13 cellular contexts compared by ENCODE assay signal in genomic region chr7:767580-767940, GRCh38. TPM values are rescaled to one million over a fixed set of nuclear protein-coding genes. Genes with fewer than 3 reads are reported as not detected.
DNase-seq lines count a peak whose midpoint lies in the region; TF ChIP-seq lines count a peak whose summit lies in the region.
"Had no signal": no experiment of that assay in that cellular context is flagged by ENCODE, and none has a peak within 500 bp of the region (broad histone marks: within the 10 kb centered on the region; RNA-seq: fewer than 3 reads in every experiment).

No MANE protein-coding gene starts in this region.

- no peak overlapping the region for H3K4me3 Mint-ChIP-seq in activated naive CD8-positive, alpha-beta T cell treated with anti-CD3 and anti-CD28 coated beads for 36 hours
- H3K4me3 Mint-ChIP-seq: dendritic cell treated with granulocyte-macrophage colony-stimulating factor and Interleukin-4, amounts not matched to agents 40 ng/mL and 50 ng/mL, for 4 days; stimulated activated naive CD8-positive, alpha-beta T cell treated with anti-CD3 and anti-CD28 coated beads, Interleukin-15, Interleukin-2, amounts not matched to agents 100 ng/mL and 50 ng/mL, for 24 hours had no signal

- peak overlapping the region; percentile 25 for H3K27ac Mint-ChIP-seq in activated naive CD8-positive, alpha-beta T cell treated with anti-CD3 and anti-CD28 coated beads for 36 hours
- H3K27ac Mint-ChIP-seq: activated T-cell treated with anti-CD3 and anti-CD28 coated beads, Interleukin-2, amount 50 U/mL, for 72 hours; dendritic cell treated with granulocyte-macrophage colony-stimulating factor and Interleukin-4, amounts not matched to agents 40 ng/mL and 50 ng/mL, for 4 days; stimulated activated naive CD8-positive, alpha-beta T cell treated with anti-CD3 and anti-CD28 coated beads, Interleukin-15, Interleukin-2, amounts not matched to agents 100 ng/mL and 50 ng/mL, for 24 hours had no signal

- H3K4me1 Mint-ChIP-seq in activated naive CD8-positive, alpha-beta T cell treated with anti-CD3 and anti-CD28 coated beads for 36 hours, result no peaks in the 10 kb centered on the region

- no peaks in the 10 kb centered on the region for H3K36me3 ChIP-seq in smooth muscle cell (ENCODE audit: low read depth)

- no peak overlapping the region for H2AFZ ChIP-seq in smooth muscle cell (ENCODE audit: low read depth)

- H3K36me3 Mint-ChIP-seq in activated naive CD8-positive, alpha-beta T cell treated with anti-CD3 and anti-CD28 coated beads for 36 hours, result peaks cover 13% of the 10 kb centered on the region

- TF ChIP-seq CTCF in smooth muscle cell (IDR thresholded peaks at IDR 0.05; ENCODE audit: borderline replicate concordance, insufficient read depth, poor library complexity, severe bottlenecking), result no peak
- no peak for TF ChIP-seq CTCF in GM10266 (IDR thresholded peaks at IDR 0.05; ENCODE audit: control insufficient read depth, insufficient read depth, low read depth, missing control alignments)

- no peaks in the 10 kb centered on the region for H3K9me3 Mint-ChIP-seq in activated naive CD8-positive, alpha-beta T cell treated with anti-CD3 and anti-CD28 coated beads for 36 hours
- H3K9me3 Mint-ChIP-seq: activated T-cell treated with anti-CD3 and anti-CD28 coated beads, Interleukin-2, amount 50 U/mL, for 72 hours; dendritic cell treated with granulocyte-macrophage colony-stimulating factor and Interleukin-4, amounts not matched to agents 40 ng/mL and 50 ng/mL, for 4 days; stimulated activated naive CD8-positive, alpha-beta T cell treated with anti-CD3 and anti-CD28 coated beads, Interleukin-15, Interleukin-2, amounts not matched to agents 100 ng/mL and 50 ng/mL, for 24 hours had no signal

- 90% methylated on average over 21 of the region's 21 CpGs for WGBS in smooth muscle cell (ENCODE audit: low lambda C conversion rate)

- H3K79me2 ChIP-seq in smooth muscle cell (ENCODE audit: low read depth), result no peaks in the 10 kb centered on the region

- peaks cover 4% of the 10 kb centered on the region for H3F3A ChIP-seq in smooth muscle cell (ENCODE audit: low read depth)

- no peaks in the 10 kb centered on the region for H3K9me3 ChIP-seq in smooth muscle cell (replicated peaks; ENCODE audit: low read depth)

- no peaks in the 10 kb centered on the region for H3K4me1 ChIP-seq in smooth muscle cell (ENCODE audit: low read depth)

- no peak overlapping the region for H3K4me2 ChIP-seq in smooth muscle cell
- H3K4me2 ChIP-seq: KMS-11 had no signal

- no peaks in the 10 kb centered on the region for H3K27me3 ChIP-seq in smooth muscle cell (ENCODE audit: low read depth)

- no peak overlapping the region for H3K9ac ChIP-seq in smooth muscle cell (ENCODE audit: low read depth)
- H3K9ac ChIP-seq: KMS-11 had no signal

- no peaks in the 10 kb centered on the region for H4K20me1 ChIP-seq in smooth muscle cell (ENCODE audit: low read depth)

- no peaks in the 10 kb centered on the region for H3K27me3 Mint-ChIP-seq in activated naive CD8-positive, alpha-beta T cell treated with anti-CD3 and anti-CD28 coated beads for 36 hours
- H3K27me3 Mint-ChIP-seq: dendritic cell treated with granulocyte-macrophage colony-stimulating factor and Interleukin-4, amounts not matched to agents 40 ng/mL and 50 ng/mL, for 4 days; stimulated activated naive CD8-positive, alpha-beta T cell treated with anti-CD3 and anti-CD28 coated beads, Interleukin-15, Interleukin-2, amounts not matched to agents 100 ng/mL and 50 ng/mL, for 24 hours had no signal

- no peak overlapping the region for H3K27ac ChIP-seq in smooth muscle cell (ENCODE audit: low read depth)
- H3K27ac ChIP-seq: KMS-11 had no signal

- H3K4me3 ChIP-seq in smooth muscle cell, result no peak overlapping the region

- DNase-seq in DMS 273 (lab: John Stamatoyannopoulos, UW; ENCODE audit: unreplicated experiment) (peak; percentile 99), NCI-H128 (lab: John Stamatoyannopoulos, UW; ENCODE audit: unreplicated experiment) (peak; percentile 92), kidney glomerular epithelial cell (lab: John Stamatoyannopoulos, UW) (peak; percentile 86), GM19240 (ENCODE audit: insufficient read length, low spot score) (no peak), NOMO-1 treated with dmso at 0.1 percent for 144 hours (lab: John Stamatoyannopoulos, UW; ENCODE audit: unreplicated experiment) (no peak), smooth muscle cell (lab: John Stamatoyannopoulos, UW; ENCODE audit: unreplicated experiment) (no peak), GM10266 (ENCODE audit: extremely low spot score) (no peak)
- DNase-seq in activated naive CD8-positive, alpha-beta T cell treated with anti-CD3 and anti-CD28 coated beads for 36 hours, result no peak
- DNase-seq: DND-41 had no signal

RNA-seq across cellular contexts. Expression of gene PRKAR1B, which starts 40.5 kb away (rescaled TPM):
- total RNA-seq in activated naive CD8-positive, alpha-beta T cell treated with anti-CD3 and anti-CD28 coated beads for 36 hours, result 10 to 100 TPM; 38.1 to 40.2 TPM
- 5.3 and 6.7 TPM in 2 replicates for total RNA-seq in smooth muscle cell
- 9.6 and 10.1 TPM in 2 replicates for polyA plus RNA-seq in smooth muscle cell

RNA-seq across cellular contexts. Expression of gene DNAAF5, which starts 41.1 kb away (rescaled TPM):
- 10 to 100 TPM; 46.8 to 48.5 TPM for total RNA-seq in activated naive CD8-positive, alpha-beta T cell treated with anti-CD3 and anti-CD28 coated beads for 36 hours
- total RNA-seq in smooth muscle cell, result 9.9 and 17.0 TPM in 2 replicates
- polyA plus RNA-seq in smooth muscle cell, result 13.4 and 13.9 TPM in 2 replicates

Comparison
In these comparisons a context has a peak if more than half of its experiments do, and no peak if none do; other contexts are left out.
1. DNase-seq: peak in DMS 273 (single experiment), NCI-H128 (single experiment) and kidney glomerular epithelial cell (single experiment); none in activated naive CD8-positive, alpha-beta T cell treated with anti-CD3 and anti-CD28 coated beads for 36 hours (single experiment), GM19240 (single experiment), NOMO-1 treated with dmso at 0.1 percent for 144 hours (single experiment), smooth muscle cell (single experiment) and GM10266 (single experiment).